19 cellular contexts compared by ENCODE assay signal in the genomic region with DNA sequence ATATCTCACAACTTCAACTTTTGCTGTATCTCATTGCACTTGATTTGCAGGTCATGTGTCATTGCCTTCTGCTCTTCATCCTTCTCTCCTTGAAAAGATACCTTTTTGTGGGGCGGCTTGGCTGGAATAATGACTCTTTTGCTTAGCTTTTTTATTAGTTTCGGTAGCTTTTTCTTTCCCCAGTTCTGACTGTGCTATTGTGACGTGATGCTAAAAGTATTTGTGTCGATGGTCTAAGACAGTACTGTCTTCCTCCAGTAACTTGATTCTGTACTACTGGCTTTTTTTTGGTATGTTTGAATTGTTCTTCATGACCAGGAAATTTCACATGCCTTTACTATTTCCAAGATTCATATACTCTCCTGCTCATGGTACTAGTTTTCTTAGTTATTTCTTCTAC.
"Had no signal": no experiment of that assay in that cellular context is flagged by ENCODE, and none has a peak within 500 bp of the region (broad histone marks: within the 10 kb centered on the region; RNA-seq: fewer than 3 reads in every experiment).

No MANE protein-coding gene starts in this region.

- H3K4me1 Mint-ChIP-seq: activated CD8-positive, alpha-beta memory T cell treated with anti-CD3 and anti-CD28 coated beads, Interleukin-2, amount 10 ng/mL, durations not matched to agents 7 days and 5 days; activated naive CD8-positive, alpha-beta T cell treated with anti-CD3 and anti-CD28 coated beads for 36 hours; naive B cell; stimulated activated effector memory CD8-positive, alpha-beta T cell treated with anti-CD3 and anti-CD28 coated beads, Interleukin-12 subunit alpha, Interleukin-12 subunit beta, amount 100 ng/mL, for 72 hours had no signal

- H3K27ac ChIP-seq: epithelial cell of prostate, neutrophil, thyroid gland, uterus had no signal

- H3K36me3 ChIP-seq: neutrophil, thyroid gland, uterus had no signal

- DNase-seq: activated CD8-positive, alpha-beta memory T cell treated with anti-CD3 and anti-CD28 coated beads, Interleukin-2, amount 10 ng/mL, durations not matched to agents 7 days and 5 days; activated effector memory CD4-positive, alpha-beta T cell treated with anti-CD3 and anti-CD28 coated beads, Interleukin-2, amount 50 U/mL, for 16 hours; activated naive CD8-positive, alpha-beta T cell treated with anti-CD3 and anti-CD28 coated beads for 36 hours; activated T-cell treated with anti-CD3 and anti-CD28 coated beads, Interleukin-2, amount 50 U/mL, for 24 hours; anterior cingulate cortex; effector memory CD8-positive, alpha-beta T cell; hippocampal formation; midbrain; naive B cell; right cardiac atrium; T-helper 2 cell; thyroid gland; uterus had no signal

- H3K27me3 Mint-ChIP-seq: activated CD8-positive, alpha-beta memory T cell treated with anti-CD3 and anti-CD28 coated beads, Interleukin-2, amount 10 ng/mL, durations not matched to agents 7 days and 5 days; activated naive CD8-positive, alpha-beta T cell treated with anti-CD3 and anti-CD28 coated beads for 36 hours; activated T-cell treated with anti-CD3 and anti-CD28 coated beads, Interleukin-2, amount 50 U/mL, for 24 hours; effector memory CD8-positive, alpha-beta T cell; naive B cell; progenitor cell of endocrine pancreas had no signal

- H3K9me3 ChIP-seq: neutrophil, thyroid gland, uterus had no signal

- H3K9me3 Mint-ChIP-seq: activated T-cell treated with anti-CD3 and anti-CD28 coated beads, Interleukin-2, amount 50 U/mL, for 24 hours had no signal

- H3K27me3 ChIP-seq: neutrophil, thyroid gland, uterus had no signal

- H3K4me1 ChIP-seq: thyroid gland, uterus had no signal

- H3K4me3 ChIP-seq: lung, thyroid gland, uterus had no signal

- H3K4me3 Mint-ChIP-seq: activated CD8-positive, alpha-beta memory T cell treated with anti-CD3 and anti-CD28 coated beads, Interleukin-2, amount 10 ng/mL, durations not matched to agents 7 days and 5 days; activated naive CD8-positive, alpha-beta T cell treated with anti-CD3 and anti-CD28 coated beads for 36 hours; activated T-cell treated with anti-CD3 and anti-CD28 coated beads, Interleukin-2, amount 50 U/mL, for 24 hours; effector memory CD8-positive, alpha-beta T cell; naive B cell; stimulated activated effector memory CD8-positive, alpha-beta T cell treated with anti-CD3 and anti-CD28 coated beads, Interleukin-12 subunit alpha, Interleukin-12 subunit beta, amount 100 ng/mL, for 72 hours had no signal

- H3K27ac Mint-ChIP-seq: activated CD8-positive, alpha-beta memory T cell treated with anti-CD3 and anti-CD28 coated beads, Interleukin-2, amount 10 ng/mL, durations not matched to agents 7 days and 5 days; activated naive CD8-positive, alpha-beta T cell treated with anti-CD3 and anti-CD28 coated beads for 36 hours; activated T-cell treated with anti-CD3 and anti-CD28 coated beads, Interleukin-2, amount 50 U/mL, for 24 hours; effector memory CD8-positive, alpha-beta T cell; naive B cell; progenitor cell of endocrine pancreas; stimulated activated effector memory CD8-positive, alpha-beta T cell treated with anti-CD3 and anti-CD28 coated beads, Interleukin-12 subunit alpha, Interleukin-12 subunit beta, amount 100 ng/mL, for 72 hours had no signal

- H3K36me3 Mint-ChIP-seq: activated CD8-positive, alpha-beta memory T cell treated with anti-CD3 and anti-CD28 coated beads, Interleukin-2, amount 10 ng/mL, durations not matched to agents 7 days and 5 days; activated naive CD8-positive, alpha-beta T cell treated with anti-CD3 and anti-CD28 coated beads for 36 hours; naive B cell; stimulated activated effector memory CD8-positive, alpha-beta T cell treated with anti-CD3 and anti-CD28 coated beads, Interleukin-12 subunit alpha, Interleukin-12 subunit beta, amount 100 ng/mL, for 72 hours had no signal

- ATAC-seq: activated CD4-positive, CD25-positive, alpha-beta regulatory T cell treated with anti-CD3 and anti-CD28 coated beads, Interleukin-2, amount 50 U/mL, for 24 hours; activated CD8-positive, alpha-beta memory T cell treated with anti-CD3 and anti-CD28 coated beads, Interleukin-2, amount 10 ng/mL, durations not matched to agents 7 days and 5 days; effector memory CD8-positive, alpha-beta T cell; right cardiac atrium; stimulated activated effector memory CD8-positive, alpha-beta T cell treated with anti-CD3 and anti-CD28 coated beads, Interleukin-12 subunit alpha, Interleukin-12 subunit beta, amount 100 ng/mL, for 72 hours had no signal
